In genomic region chr14:92677087-92677668, GRCh38 we compare ENCODE assay signal across 8 cellular contexts.
A peak's percentile ranks its signal among the peaks of the same experiment; 100 is the strongest.
DNase-seq lines count a peak whose midpoint lies in the region; ATAC-seq and TF ChIP-seq lines count a peak whose summit lies in the region.

No MANE protein-coding gene starts in this region.

- no peaks in the 10 kb centered on the region for H3K9me3 ChIP-seq in GM23248 (ENCODE audit: low read depth)
- H3K9me3 ChIP-seq in transverse colon: no peaks in the 10 kb centered on the region

- in situ Hi-C loops in GM23248 (cut with MboI): no loop called here
- in situ Hi-C loops in transverse colon (cut with MboI; ENCODE audit: low pct_ligation_motif_present in 1 of 4, low pct_unique_long_range_greater_than_20kb in 1 of 4, low sequenced_read_pairs in 3 of 4): loop anchor here (25.0 kb wide), 2 partner anchors 110 to 540 kb away; partner anchors contain the start of gene GOLGA5 (in 1 of the 4)

- H3K27me3 ChIP-seq in GM23248 (replicated peaks; ENCODE audit: insufficient read depth) (no peaks in the 10 kb centered on the region), transverse colon (no peaks in the 10 kb centered on the region)

- DNase-seq in NCI-H226: peak; percentile 53
- DNase-seq in fibroblast of mammary gland (ENCODE audit: low read depth): peak; percentile 77
- DNase-seq in GM23248: no peak
- DNase-seq in AML-193 (lab: John Stamatoyannopoulos, UW): no peak
- no peak for DNase-seq in transverse colon
- no peak for DNase-seq in cerebellum (ENCODE audit: low spot score)

- no peaks in the 10 kb centered on the region for H3K9me2 ChIP-seq in GM23248 (ENCODE audit: insufficient read depth)

- H3K4me2 ChIP-seq in GM23248 (ENCODE audit: unreplicated experiment): no peak overlapping the region

- H3K36me3 ChIP-seq in GM23248 (ENCODE audit: low read depth): no peaks in the 10 kb centered on the region
- no peaks in the 10 kb centered on the region for H3K36me3 ChIP-seq in transverse colon

- 0 out of 2 replicates have a peak, but pooled peaks cover 4% of the 10 kb centered on the region for H3F3A ChIP-seq in GM23248 (ENCODE audit: insufficient read depth)

- intact Hi-C loops in transverse colon (cut with DNase I; ENCODE audit: low total_unique reads): no loop called here

- whole genome bisulfite sequencing in GM23248 (ENCODE audit: low coverage in 1 of 2, low lambda C conversion rate in 2 of 2, missing lambda C conversion rate in 2 of 2), 2 experiments: 82 to 86% methylated on average over 4 of the region's 4 CpGs
- 77 to 100% methylated on average over 2 to 4 of the region's 4 CpGs for WGBS in transverse colon (ENCODE audit: low coverage in 1 of 2), 2 donors

- no peak for TF ChIP-seq POLR2A in transverse colon (IDR thresholded peaks at IDR 0.05)

- no peaks in the 10 kb centered on the region for H3K79me2 ChIP-seq in GM23248 (ENCODE audit: insufficient read depth)

- TF ChIP-seq CTCF in fibroblast of mammary gland (conservative IDR thresholded peaks at IDR 0.05; ENCODE audit: control insufficient read depth, insufficient read depth, low read depth, low read length) (no peak), transverse colon (IDR thresholded peaks at IDR 0.05) (no peak)

- H2AFZ ChIP-seq in GM23248: no peak overlapping the region

- H3K4me3 ChIP-seq in fibroblast of mammary gland (ENCODE audit: control insufficient read depth, low read depth, low read length) (no peak overlapping the region), GM23248 (no peak overlapping the region), transverse colon (no peak overlapping the region)

- ATAC-seq in GM18870 (IDR thresholded peaks at IDR 0.05; ENCODE audit: unreplicated experiment): peak; percentile 81
- peak; percentile 70 for ATAC-seq in GM21825 (IDR thresholded peaks at IDR 0.05; ENCODE audit: unreplicated experiment)

- H3K4me1 ChIP-seq in GM23248 (ENCODE audit: insufficient read depth) (no peaks in the 10 kb centered on the region), transverse colon (peaks cover 0 to 11% (median 2%) of the 10 kb centered on the region in 4 donors)

- H3K27ac ChIP-seq in GM23248: no peak overlapping the region
- no peak overlapping the region for H3K27ac ChIP-seq in transverse colon

- TF ChIP-seq EP300 in transverse colon (IDR thresholded peaks at IDR 0.05; ENCODE audit: low read depth): no peak

- H3K9ac ChIP-seq in GM23248: no peak overlapping the region

- no peaks in the 10 kb centered on the region for H4K20me1 ChIP-seq in GM23248 (ENCODE audit: insufficient read depth)

Comparison
In these comparisons a context has a peak if more than half of its experiments do, and no peak if none do; other contexts are left out.
1. DNase-seq: peak in NCI-H226 (single experiment) and fibroblast of mammary gland (single experiment); none in GM23248 (single experiment), AML-193 (0 of 2), transverse colon (single experiment) and cerebellum (single experiment).